ENCODE assay signal across 1 cellular context in genomic region chr14:90556666-90557450, GRCh38.
TF ChIP-seq lines count a peak whose summit lies in the region.

No MANE protein-coding gene starts in this region.

TF ChIP-seq in neural cell, 6 proteins besides CTCF, POLR2A, EP300 and RAD21 (continued from another document):
- TF ChIP-seq REST (IDR thresholded peaks at IDR 0.05; ENCODE audit: borderline replicate concordance) (no peak), EZH2 (IDR thresholded peaks at IDR 0.05; ENCODE audit: borderline replicate concordance, insufficient read depth, low read length, poor library complexity, severe bottlenecking) (no peak), SMC3 (conservative IDR thresholded peaks at IDR 0.05; ENCODE audit: poor library complexity) (no peak), MXI1 (conservative IDR thresholded peaks at IDR 0.05; ENCODE audit: poor library complexity, severe bottlenecking) (no peak), TAF1 (IDR thresholded peaks at IDR 0.05; ENCODE audit: low read depth) (no peak)
